In the genomic region with DNA sequence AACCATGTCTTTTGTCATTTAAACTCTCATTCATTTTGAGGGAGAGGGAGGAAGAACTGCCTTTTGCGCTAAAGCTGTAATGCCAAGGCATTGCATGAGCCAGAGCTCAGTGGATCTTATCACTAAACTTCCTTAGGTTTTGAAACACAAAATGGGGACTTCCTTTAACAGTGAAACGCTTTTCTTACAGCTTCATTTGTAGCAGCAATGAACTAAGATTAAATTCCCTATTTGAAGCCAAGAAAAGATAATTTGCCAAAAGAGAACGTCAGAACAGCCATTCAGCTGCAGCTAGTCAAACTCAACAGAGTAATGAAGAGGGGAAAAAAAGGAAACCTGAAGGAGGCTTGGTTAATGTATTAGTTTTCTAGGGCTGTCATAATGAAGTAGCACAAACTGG, we compare ENCODE assay signal across 2 cellular contexts.
TF ChIP-seq lines count a peak whose summit lies in the region.

No MANE protein-coding gene starts in this region.

TF ChIP-seq in SK-N-SH treated with all-trans-retinoic acid at 6 μM for 48 hours, 23 proteins besides CTCF, POLR2A, EP300 and RAD21:
- TF ChIP-seq, protein P1, sequence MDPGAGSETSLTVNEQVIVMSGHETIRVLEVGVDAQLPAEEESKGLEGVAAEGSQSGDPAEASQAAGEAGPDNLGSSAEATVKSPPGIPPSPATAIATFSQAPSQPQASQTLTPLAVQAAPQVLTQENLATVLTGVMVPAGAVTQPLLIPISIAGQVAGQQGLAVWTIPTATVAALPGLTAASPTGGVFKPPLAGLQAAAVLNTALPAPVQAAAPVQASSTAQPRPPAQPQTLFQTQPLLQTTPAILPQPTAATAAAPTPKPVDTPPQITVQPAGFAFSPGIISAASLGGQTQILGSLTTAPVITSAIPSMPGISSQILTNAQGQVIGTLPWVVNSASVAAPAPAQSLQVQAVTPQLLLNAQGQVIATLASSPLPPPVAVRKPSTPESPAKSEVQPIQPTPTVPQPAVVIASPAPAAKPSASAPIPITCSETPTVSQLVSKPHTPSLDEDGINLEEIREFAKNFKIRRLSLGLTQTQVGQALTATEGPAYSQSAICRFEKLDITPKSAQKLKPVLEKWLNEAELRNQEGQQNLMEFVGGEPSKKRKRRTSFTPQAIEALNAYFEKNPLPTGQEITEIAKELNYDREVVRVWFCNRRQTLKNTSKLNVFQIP (CRISPR knock-in tag; IDR thresholded peaks at IDR 0.05; ENCODE audit: borderline replicate concordance, low read depth), result no peak
- TF ChIP-seq PPARA (CRISPR knock-in tag; IDR thresholded peaks at IDR 0.05; ENCODE audit: borderline replicate concordance), result no peak
- no peak for TF ChIP-seq TOX (CRISPR knock-in tag; IDR thresholded peaks at IDR 0.05; ENCODE audit: borderline replicate concordance)
- TF ChIP-seq ISL1 (CRISPR knock-in tag; IDR thresholded peaks at IDR 0.05), result peak; percentile 17; the same call in 1 of the 2 replicates

TF ChIP-seq in SK-N-SH, 30 proteins besides CTCF, POLR2A, EP300 and RAD21 (continued from another document):
- TF ChIP-seq, protein P2, sequence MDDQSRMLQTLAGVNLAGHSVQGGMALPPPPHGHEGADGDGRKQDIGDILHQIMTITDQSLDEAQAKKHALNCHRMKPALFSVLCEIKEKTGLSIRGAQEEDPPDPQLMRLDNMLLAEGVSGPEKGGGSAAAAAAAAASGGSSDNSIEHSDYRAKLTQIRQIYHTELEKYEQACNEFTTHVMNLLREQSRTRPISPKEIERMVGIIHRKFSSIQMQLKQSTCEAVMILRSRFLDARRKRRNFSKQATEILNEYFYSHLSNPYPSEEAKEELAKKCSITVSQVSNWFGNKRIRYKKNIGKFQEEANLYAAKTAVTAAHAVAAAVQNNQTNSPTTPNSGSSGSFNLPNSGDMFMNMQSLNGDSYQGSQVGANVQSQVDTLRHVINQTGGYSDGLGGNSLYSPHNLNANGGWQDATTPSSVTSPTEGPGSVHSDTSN (IDR thresholded peaks at IDR 0.05), result no peak
- TF ChIP-seq FOSL2 (IDR thresholded peaks at IDR 0.05; ENCODE audit: borderline replicate concordance, low read depth) (no peak), RFX5 (IDR thresholded peaks at IDR 0.05; ENCODE audit: low read length) (no peak), MEF2A (IDR thresholded peaks at IDR 0.05; ENCODE audit: borderline replicate concordance, low read depth) (no peak), JUND (IDR thresholded peaks at IDR 0.05) (no peak), RXRA (IDR thresholded peaks at IDR 0.05; ENCODE audit: borderline replicate concordance, low read depth) (no peak), GATA2 (CRISPR knock-in tag; IDR thresholded peaks at IDR 0.05) (no peak), FOXJ3 (CRISPR knock-in tag; IDR thresholded peaks at IDR 0.05) (no peak), GABPA (IDR thresholded peaks at IDR 0.05; ENCODE audit: low read depth) (no peak), EZH2phosphoT487 (IDR thresholded peaks at IDR 0.05; ENCODE audit: borderline replicate concordance, low read depth) (no peak), TCF12 (IDR thresholded peaks at IDR 0.05) (no peak), RCOR1 (IDR thresholded peaks at IDR 0.05; ENCODE audit: low read length) (no peak), SIN3A (IDR thresholded peaks at IDR 0.05; ENCODE audit: borderline replicate concordance, low read depth, low read length) (no peak), SMC3 (IDR thresholded peaks at IDR 0.05; ENCODE audit: low read depth, low read length) (no peak), NFIC (IDR thresholded peaks at IDR 0.05; ENCODE audit: borderline replicate concordance) (no peak), TEAD4 (IDR thresholded peaks at IDR 0.05; ENCODE audit: borderline replicate concordance, insufficient read depth) (no peak)
- TF ChIP-seq, protein P3, sequence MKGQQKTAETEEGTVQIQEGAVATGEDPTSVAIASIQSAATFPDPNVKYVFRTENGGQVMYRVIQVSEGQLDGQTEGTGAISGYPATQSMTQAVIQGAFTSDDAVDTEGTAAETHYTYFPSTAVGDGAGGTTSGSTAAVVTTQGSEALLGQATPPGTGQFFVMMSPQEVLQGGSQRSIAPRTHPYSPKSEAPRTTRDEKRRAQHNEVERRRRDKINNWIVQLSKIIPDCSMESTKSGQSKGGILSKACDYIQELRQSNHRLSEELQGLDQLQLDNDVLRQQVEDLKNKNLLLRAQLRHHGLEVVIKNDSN (IDR thresholded peaks at IDR 0.05; ENCODE audit: borderline replicate concordance, low read depth), result no peak
TF ChIP-seq in SK-N-SH: peak in this region for 0.
